Comparison of ENCODE assay signal across 1 cellular context in genomic region chr20:46642265-46642942, GRCh38.
TF ChIP-seq lines count a peak whose summit lies in the region.

No MANE protein-coding gene starts in this region.

TF ChIP-seq in HepG2, 621 proteins besides CTCF, POLR2A, EP300 and RAD21:
- TF ChIP-seq ZNF329 (CRISPR knock-in tag; IDR thresholded peaks at IDR 0.05; ENCODE audit: low read depth), result no peak
- TF ChIP-seq ZSCAN9 (CRISPR knock-in tag; IDR thresholded peaks at IDR 0.05; ENCODE audit: borderline replicate concordance), result no peak
- no peak for TF ChIP-seq ZNF710 (CRISPR knock-in tag; IDR thresholded peaks at IDR 0.05; ENCODE audit: borderline replicate concordance)
- no peak for TF ChIP-seq CERS6 (CRISPR knock-in tag; IDR thresholded peaks at IDR 0.05)
- TF ChIP-seq ZNF891 (CRISPR knock-in tag; IDR thresholded peaks at IDR 0.05), result 0 out of 2 replicates have a peak, but pooled peaks have one; percentile 70
- TF ChIP-seq SRSF9 (IDR thresholded peaks at IDR 0.05; ENCODE audit: borderline replicate concordance, insufficient read depth, low read depth, low read length, poor library complexity, severe bottlenecking), result no peak
- peak; percentile 93 for TF ChIP-seq ZKSCAN1 (IDR thresholded peaks at IDR 0.05; ENCODE audit: low read length)
- no peak for TF ChIP-seq ZNF337 (CRISPR knock-in tag; IDR thresholded peaks at IDR 0.05; ENCODE audit: borderline replicate concordance, low read depth)
- peak; percentile 86; the same call in 1 of the 2 replicates for TF ChIP-seq NRL (CRISPR knock-in tag; IDR thresholded peaks at IDR 0.05; ENCODE audit: borderline replicate concordance)
- TF ChIP-seq FOXK1 (CRISPR knock-in tag; IDR thresholded peaks at IDR 0.05; ENCODE audit: borderline replicate concordance, low read depth), result no peak
- TF ChIP-seq SRSF4 (IDR thresholded peaks at IDR 0.05; ENCODE audit: low read depth, low read length, poor library complexity, severe bottlenecking), result no peak
- TF ChIP-seq SALL1 (CRISPR knock-in tag; IDR thresholded peaks at IDR 0.05), result peak; percentile 19; the same call in 1 of the 2 replicates
- TF ChIP-seq ZNF230 (CRISPR knock-in tag; IDR thresholded peaks at IDR 0.05), result no peak
- TF ChIP-seq ZSCAN30 (CRISPR knock-in tag; IDR thresholded peaks at IDR 0.05), result no peak
- 0 out of 2 replicates have a peak, but pooled peaks have one; percentile 61 for TF ChIP-seq ATF5 (CRISPR knock-in tag; IDR thresholded peaks at IDR 0.05; ENCODE audit: low read depth)
- TF ChIP-seq SSRP1 (CRISPR knock-in tag; IDR thresholded peaks at IDR 0.05), result no peak
- TF ChIP-seq NFKB2 (CRISPR knock-in tag; IDR thresholded peaks at IDR 0.05; ENCODE audit: borderline replicate concordance), result 0 out of 2 replicates have a peak, but pooled peaks have one; percentile 1
- TF ChIP-seq NKX3-1 (CRISPR knock-in tag; IDR thresholded peaks at IDR 0.05), result no peak
- TF ChIP-seq ZNF639 (CRISPR knock-in tag; conservative IDR thresholded peaks at IDR 0.05), result no peak
- TF ChIP-seq ZFX (CRISPR knock-in tag; IDR thresholded peaks at IDR 0.05; ENCODE audit: low read depth), result 0 out of 2 replicates have a peak, but pooled peaks have one; percentile 29
- TF ChIP-seq ZNF878 (CRISPR knock-in tag; IDR thresholded peaks at IDR 0.05), result no peak
- TF ChIP-seq ZNF841 (CRISPR knock-in tag; IDR thresholded peaks at IDR 0.05; ENCODE audit: borderline replicate concordance), result no peak
- TF ChIP-seq ISX (CRISPR knock-in tag; conservative IDR thresholded peaks at IDR 0.05), result no peak
- no peak for TF ChIP-seq FOXM1 (CRISPR knock-in tag; IDR thresholded peaks at IDR 0.05)
- no peak for TF ChIP-seq ATF2 (CRISPR knock-in tag; IDR thresholded peaks at IDR 0.05)
- TF ChIP-seq HNRNPUL1 (IDR thresholded peaks at IDR 0.05; ENCODE audit: low read depth, low read length), result no peak
- no peak for TF ChIP-seq ZSCAN22 (CRISPR knock-in tag; IDR thresholded peaks at IDR 0.05)
- no peak for TF ChIP-seq ZMYM3 (CRISPR knock-in tag; IDR thresholded peaks at IDR 0.05)
- TF ChIP-seq MNT (IDR thresholded peaks at IDR 0.05), result no peak
- no peak for TF ChIP-seq ZNF589 (CRISPR knock-in tag; conservative IDR thresholded peaks at IDR 0.05)
- peak; percentile 27 for TF ChIP-seq ZNF687 (CRISPR knock-in tag; IDR thresholded peaks at IDR 0.05)
